In genomic region chr9:99825158-99826046, GRCh38 we compare ENCODE assay signal across 10 cellular contexts. TPM values are rescaled to one million over a fixed set of nuclear protein-coding genes. Genes with fewer than 3 reads are reported as not detected.
DNase-seq lines count a peak whose midpoint lies in the region; ATAC-seq and TF ChIP-seq lines count a peak whose summit lies in the region.
"Had no signal": no experiment of that assay in that cellular context is flagged by ENCODE, and none has a peak within 500 bp of the region (broad histone marks: within the 10 kb centered on the region; RNA-seq: fewer than 3 reads in every experiment).

No MANE protein-coding gene starts in this region.

- H3K36me3 Mint-ChIP-seq in brain (peaks cover 40% of the 10 kb centered on the region), memory B cell (no peaks in the 10 kb centered on the region)

- H3K4me1 Mint-ChIP-seq in brain = peaks cover 29% of the 10 kb centered on the region
- H3K4me1 Mint-ChIP-seq in memory B cell = peaks cover 20% of the 10 kb centered on the region

- H3K27me3 ChIP-seq in heart right ventricle = peaks cover 0 to 83% (median 34%) of the 10 kb centered on the region in 7 donors
- H3K27me3 ChIP-seq in right atrium auricular region = no peaks in the 10 kb centered on the region
- no peaks in the 10 kb centered on the region for H3K27me3 ChIP-seq in tibial artery
- H3K27me3 ChIP-seq in gastroesophageal sphincter = peaks cover 19% of the 10 kb centered on the region

- no peak for TF ChIP-seq POLR2A in gastroesophageal sphincter (IDR thresholded peaks at IDR 0.05)

- H3K27me3 Mint-ChIP-seq in brain (peaks cover 80% of the 10 kb centered on the region), memory B cell (peaks cover 9% of the 10 kb centered on the region)

- H3K4me3 ChIP-seq in heart right ventricle (peak overlapping the region in 8 of 10 donors; percentile 75 to 90 (median 84)), right atrium auricular region (peak overlapping the region in 1 of 2 donors; percentile 75), tibial artery (peak overlapping the region; percentile 87 to 91), gastroesophageal sphincter (peak overlapping the region in 1 of 2 donors; percentile 92)

- WGBS in heart right ventricle, 2 donors = 56 to 58% methylated on average over 44 of the region's 44 CpGs
- WGBS in gastroesophageal sphincter (ENCODE audit: low coverage in 1 of 2), 2 donors = 45 to 56% methylated on average over 15 to 22 of the region's 44 CpGs

- H3K9me3 ChIP-seq in heart right ventricle (no peaks in the 10 kb centered on the region), right atrium auricular region (no peaks in the 10 kb centered on the region), tibial artery (no peaks in the 10 kb centered on the region), gastroesophageal sphincter (no peaks in the 10 kb centered on the region)

- H3K4me1 ChIP-seq in heart right ventricle (peaks cover 5 to 40% (median 26%) of the 10 kb centered on the region in 9 donors), right atrium auricular region (peaks cover 0 to 21% of the 10 kb centered on the region in 2 donors), tibial artery (peaks cover 0 to 22% (median 6%) of the 10 kb centered on the region in 4 donors), gastroesophageal sphincter (peaks cover 0 to 46% (median 6%) of the 10 kb centered on the region in 3 donors)

- H3K36me3 ChIP-seq in heart right ventricle = peaks cover 0 to 27% (median 3%) of the 10 kb centered on the region in 9 donors
- H3K36me3 ChIP-seq in right atrium auricular region = peaks cover 18% of the 10 kb centered on the region
- H3K36me3 ChIP-seq in tibial artery = peaks cover 0 to 22% (median 0%) of the 10 kb centered on the region in 3 donors
- H3K36me3 ChIP-seq in gastroesophageal sphincter = peaks cover 0 to 4% of the 10 kb centered on the region in 2 donors

- H3K4me3 Mint-ChIP-seq in brain (peak overlapping the region; percentile 92 to 100 (median 97)), memory B cell (peak overlapping the region; percentile 94)

- DNase-seq in heart right ventricle (no peak), right atrium auricular region (ENCODE audit: low spot score) (no peak), memory B cell (ENCODE audit: low spot score in 2 of 2) (no peak), tibial artery (no peak), DMS53 treated with DMSO at 0.1 percent for 48 hours (lab: John Stamatoyannopoulos, UW; ENCODE audit: unreplicated experiment) (no peak), NCI-H1105 (lab: John Stamatoyannopoulos, UW) (no peak)
- DNase-seq: NCI-H510A had no signal

- TF ChIP-seq CTCF in heart right ventricle (IDR thresholded peaks at IDR 0.05) (no peak), right atrium auricular region (IDR thresholded peaks at IDR 0.05) (no peak), brain (conservative IDR thresholded peaks at IDR 0.05) (no peak), tibial artery (IDR thresholded peaks at IDR 0.05) (no peak), gastroesophageal sphincter (IDR thresholded peaks at IDR 0.05) (no peak)

- H3K9me3 Mint-ChIP-seq in brain (peaks cover 0 to 18% (median 4%) of the 10 kb centered on the region in 5 experiments), memory B cell (no peaks in the 10 kb centered on the region)

- H3K27ac Mint-ChIP-seq in brain (peak overlapping the region in 4 of 5 experiments; percentile 21 to 98 (median 42)), memory B cell (peak overlapping the region; percentile 98)

- intact Hi-C loops in heart right ventricle (cut with DNase I) (loop anchor here in 5 of 10 donors (10.0 kb wide), 7 partner anchors 79 to 601 kb away; partner anchors contain the start of genes ALG2 (in 1 of the 5), SEC61B (in 1 of the 5) and STX17 (in 1 of the 5)), tibial artery (cut with DNase I; ENCODE audit: low total_unique reads) (loop anchor here (10.0 kb wide), 1 partner anchor 79 kb away; the partner anchor contains the start of gene STX17)

- TF ChIP-seq EP300 in gastroesophageal sphincter (IDR thresholded peaks at IDR 0.05) = no peak

- H3K27ac ChIP-seq in heart right ventricle (no peak overlapping the region), right atrium auricular region (no peak overlapping the region), tibial artery (no peak overlapping the region), gastroesophageal sphincter (no peak overlapping the region)
- H3K27ac ChIP-seq: C4-2B had no signal

- no peak for ATAC-seq in heart right ventricle
- ATAC-seq in memory B cell (ENCODE audit: low read depth) = no peak
- no peak for ATAC-seq in gastroesophageal sphincter

RNA-seq across cellular contexts. Expression of gene NR4A3, which starts 3.7 kb away (rescaled TPM):
- total RNA-seq in heart right ventricle (100 to 1,000 TPM in 1 of 10 donors, 10 to 100 TPM in 5, 1 to 10 TPM in 4; 4.1 to 148 (median 14.7) TPM), right atrium auricular region (10 to 100 TPM; 15.8 to 19.9 TPM), gastroesophageal sphincter (10 to 100 TPM in 1 of 4 donors, 1 to 10 TPM in 2, under 1 TPM in 1; 0.52 to 51.2 (median 2.0) TPM)
- polyA plus RNA-seq in heart right ventricle (1 to 10 TPM; 2.6 to 7.2 TPM), brain (ENCODE audit: insufficient read depth, low read depth, low replicate concordance) (1.0 TPM)
